8 cellular contexts compared by ENCODE assay signal in genomic region chrX:37572137-37572587, GRCh38. TPM values are rescaled to one million over a fixed set of nuclear protein-coding genes. Genes with fewer than 3 reads are reported as not detected.
A peak's percentile ranks its signal among the peaks of the same experiment; 100 is the strongest.
DNase-seq lines count a peak whose midpoint lies in the region; ATAC-seq lines count a peak whose summit lies in the region.
"Not testable (repeated sequence)": the region's sequence is repeated elsewhere in the genome, so short reads cannot be mapped to it uniquely, and the experiment has no call there.

No MANE protein-coding gene starts in this region.

- H3K4me1 Mint-ChIP-seq in activated CD4-positive, alpha-beta T cell treated with anti-CD3 and anti-CD28 coated beads for 36 hours, result not testable (repeated sequence)
- peaks cover 9 to 23% of the 10 kb centered on the region in 2 donors for H3K4me1 Mint-ChIP-seq in natural killer cell treated with Interleukin-12 subunit alpha and Interleukin-12 subunit beta and Interleukin-15 and Interleukin-18, amount 100 ng/mL, for 72 hours (ENCODE audit: low read depth in 2 of 2)

- POLR2A ChIA-PET in activated CD4-positive, alpha-beta T cell treated with anti-CD3 and anti-CD28 coated beads for 36 hours (lab: Charles Lee), result not testable (repeated sequence)

- peak overlapping the region in 3 of 5 donors; percentile 37 to 52 (median 51) for H3K4me3 ChIP-seq in subcutaneous abdominal adipose tissue (ENCODE audit: low read depth in 1 of 5, low read length in 5 of 5)

- H3K27me3 ChIP-seq in subcutaneous abdominal adipose tissue (ENCODE audit: control insufficient read depth in 5 of 5, insufficient read depth in 4 of 5, low read length in 5 of 5), result peaks cover 0 to 15% (median 4%) of the 10 kb centered on the region in 5 donors

- H3K9me3 Mint-ChIP-seq in activated CD4-positive, alpha-beta T cell treated with anti-CD3 and anti-CD28 coated beads for 36 hours (ENCODE audit: low read depth); natural killer cell treated with Interleukin-12 subunit alpha and Interleukin-12 subunit beta and Interleukin-15 and Interleukin-18, amount 100 ng/mL, for 72 hours: not testable (repeated sequence)

- CTCF ChIA-PET in activated CD4-positive, alpha-beta T cell treated with anti-CD3 and anti-CD28 coated beads for 36 hours (lab: Charles Lee), result interaction anchor here (0.7 kb wide), 1 partner anchor 13 kb away, joined by 3 read pairs; no protein-coding TSS in a partner anchor

- peaks cover 0 to 10% (median 0%) of the 10 kb centered on the region in 5 donors for H3K4me1 ChIP-seq in subcutaneous abdominal adipose tissue (ENCODE audit: control insufficient read depth in 5 of 5, insufficient read depth in 5 of 5, low read length in 5 of 5)

- H3K9me3 ChIP-seq in subcutaneous abdominal adipose tissue (ENCODE audit: control insufficient read depth in 5 of 5, low read length in 5 of 5), result not testable (repeated sequence)

- peaks cover 11% of the 10 kb centered on the region for H3K27me3 Mint-ChIP-seq in activated CD4-positive, alpha-beta T cell treated with anti-CD3 and anti-CD28 coated beads for 36 hours
- not testable (repeated sequence) for H3K27me3 Mint-ChIP-seq in natural killer cell treated with Interleukin-12 subunit alpha and Interleukin-12 subunit beta and Interleukin-15 and Interleukin-18, amount 100 ng/mL, for 72 hours

- not testable (repeated sequence) for H3K36me3 Mint-ChIP-seq in activated CD4-positive, alpha-beta T cell treated with anti-CD3 and anti-CD28 coated beads for 36 hours (ENCODE audit: low read depth); natural killer cell treated with Interleukin-12 subunit alpha and Interleukin-12 subunit beta and Interleukin-15 and Interleukin-18, amount 100 ng/mL, for 72 hours

- H3K36me3 ChIP-seq in subcutaneous abdominal adipose tissue (ENCODE audit: control insufficient read depth in 5 of 5, insufficient read depth in 5 of 5, low read length in 5 of 5), result not testable (repeated sequence)

- peak overlapping the region; percentile 9 for H3K27ac Mint-ChIP-seq in activated CD4-positive, alpha-beta T cell treated with anti-CD3 and anti-CD28 coated beads for 36 hours
- peak overlapping the region; percentile 75 to 86 for H3K27ac Mint-ChIP-seq in natural killer cell treated with Interleukin-12 subunit alpha and Interleukin-12 subunit beta and Interleukin-15 and Interleukin-18, amount 100 ng/mL, for 72 hours

- peak; percentile 50 for DNase-seq in Daoy (ENCODE audit: low read depth)
- DNase-seq in NCI-H526 treated with DMSO at 0.1 percent for 48 hours (lab: John Stamatoyannopoulos, UW), result peak; percentile 66
- peak; percentile 50 for DNase-seq in activated CD4-positive, alpha-beta T cell treated with anti-CD3 and anti-CD28 coated beads for 36 hours
- peak; percentile 8 for DNase-seq in brain pericyte (ENCODE audit: low read depth, low spot score)
- DNase-seq in left ventricle myocardium superior, result peak; percentile 39
- peak; percentile 61 for DNase-seq in natural killer cell treated with Interleukin-12 subunit alpha and Interleukin-12 subunit beta and Interleukin-15 and Interleukin-18, amount 100 ng/mL, for 72 hours (ENCODE audit: low spot score)

- not testable (repeated sequence) for H3K27ac ChIP-seq in subcutaneous abdominal adipose tissue (ENCODE audit: low read depth, low read length)

- ATAC-seq in HG03565 (IDR thresholded peaks at IDR 0.05; ENCODE audit: unreplicated experiment) (peak; percentile 45), left ventricle myocardium superior (peak; percentile 87)
- ATAC-seq in activated CD4-positive, alpha-beta T cell treated with anti-CD3 and anti-CD28 coated beads for 36 hours, result peak; percentile 81
- ATAC-seq in natural killer cell treated with Interleukin-12 subunit alpha and Interleukin-12 subunit beta and Interleukin-15 and Interleukin-18, amount 100 ng/mL, for 72 hours, result peak; percentile 80 to 83

- intact Hi-C loops in activated CD4-positive, alpha-beta T cell treated with anti-CD3 and anti-CD28 coated beads for 36 hours (cut with DNase I, micrococcal nuclease), result loop anchor here in 1 of 2 experiments (2.0 kb wide), 1 partner anchor 255 kb away; no protein-coding TSS in a partner anchor
- intact Hi-C loops in left ventricle myocardium superior (cut with micrococcal nuclease), result not testable (repeated sequence)

- H3K4me3 Mint-ChIP-seq in activated CD4-positive, alpha-beta T cell treated with anti-CD3 and anti-CD28 coated beads for 36 hours, result peak overlapping the region; percentile 66
- H3K4me3 Mint-ChIP-seq in natural killer cell treated with Interleukin-12 subunit alpha and Interleukin-12 subunit beta and Interleukin-15 and Interleukin-18, amount 100 ng/mL, for 72 hours, result peak overlapping the region; percentile 97

- not testable (repeated sequence) for H3K9ac ChIP-seq in subcutaneous abdominal adipose tissue (ENCODE audit: low read length in 5 of 5)

RNA-seq across cellular contexts. Expression of gene LANCL3, which starts 0.7 kb away (rescaled TPM):
- 0.74 and 0.80 TPM in 2 replicates for total RNA-seq in Daoy (2014; rRNA removed; shearing (Covaris generic))
- total RNA-seq in activated CD4-positive, alpha-beta T cell treated with anti-CD3 and anti-CD28 coated beads for 36 hours, result under 1 TPM; 0.18 to 0.21 TPM
- total RNA-seq in left ventricle myocardium superior, result 0.05 TPM
- 1 to 10 TPM; 1.5 to 4.4 TPM for total RNA-seq in natural killer cell treated with Interleukin-12 subunit alpha and Interleukin-12 subunit beta and Interleukin-15 and Interleukin-18, amount 100 ng/mL, for 72 hours

Comparison
In these comparisons a context has a peak if more than half of its experiments do, and no peak if none do; other contexts are left out.
1. DNase-seq: peak in every context shown above with its lines; median percentile 66 in NCI-H526 treated with DMSO at 0.1 percent for 48 hours; 61 in natural killer cell treated with Interleukin-12 subunit alpha and Interleukin-12 subunit beta and Interleukin-15 and Interleukin-18, amount 100 ng/mL, for 72 hours; 50 in Daoy; 50 in activated CD4-positive, alpha-beta T cell treated with anti-CD3 and anti-CD28 coated beads for 36 hours; 39 in left ventricle myocardium superior; 8 in brain pericyte.